Comparison of ENCODE assay signal across 8 cellular contexts in genomic region chr19:37655689-37656491, GRCh38. TPM values are rescaled to one million over a fixed set of nuclear protein-coding genes. Genes with fewer than 3 reads are reported as not detected.
DNase-seq lines count a peak whose midpoint lies in the region; ATAC-seq and TF ChIP-seq lines count a peak whose summit lies in the region.

No MANE protein-coding gene starts in this region.

- H3K9me3 ChIP-seq in mucosa of rectum (ENCODE audit: control insufficient read depth in 2 of 2, low read length in 2 of 2) = no peaks in the 10 kb centered on the region

- H3K36me3 ChIP-seq in mucosa of rectum (ENCODE audit: control insufficient read depth in 2 of 2, insufficient read depth in 2 of 2, low read length in 2 of 2) = no peaks in the 10 kb centered on the region

- peak; percentile 66 for ATAC-seq in HG03354 (IDR thresholded peaks at IDR 0.05; ENCODE audit: poor library complexity, severe bottlenecking, unreplicated experiment)

- H3K4me1 ChIP-seq in mucosa of rectum (ENCODE audit: control insufficient read depth in 2 of 2, insufficient read depth in 2 of 2, low read length in 2 of 2) = peaks cover 7 to 17% of the 10 kb centered on the region in 2 donors

- H3K27me3 ChIP-seq in mucosa of rectum (ENCODE audit: control insufficient read depth in 2 of 2, insufficient read depth in 2 of 2, low read length in 2 of 2) = no peaks in the 10 kb centered on the region

- TF ChIP-seq CTCF in epithelial cell of proximal tubule (conservative IDR thresholded peaks at IDR 0.05; ENCODE audit: low read depth, low read length) = no peak

- DNase-seq in AML-193 (lab: John Stamatoyannopoulos, UW) = peak; percentile 68 to 71
- DNase-seq in NCI-H82 (lab: John Stamatoyannopoulos, UW) = peak; percentile 94
- peak; percentile 79 for DNase-seq in activated T-cell treated with anti-CD3 and anti-CD28 coated beads for 4 hours
- no peak for DNase-seq in epithelial cell of proximal tubule (ENCODE audit: low read depth)
- DNase-seq in stimulated activated CD8-positive, alpha-beta memory T cell treated with anti-CD3 and anti-CD28 coated beads, Interleukin-4, amount 100 ng/mL, for 4 hours (ENCODE audit: low read depth in 2 of 2, low spot score in 1 of 2) = peak; percentile 64 to 65

- H3K9ac ChIP-seq in mucosa of rectum (ENCODE audit: low read depth in 1 of 2, low read length in 2 of 2) = peak overlapping the region; percentile 65 to 83

- peak; percentile 70 for TF ChIP-seq POLR2A in GM19099 (IDR thresholded peaks at IDR 0.05; ENCODE audit: extremely low read depth, insufficient read length, low read depth)

- peak overlapping the region; percentile 86 to 90 for H3K27ac ChIP-seq in mucosa of rectum (ENCODE audit: low read depth in 2 of 2, low read length in 2 of 2)

- H3K4me3 ChIP-seq in epithelial cell of proximal tubule (ENCODE audit: low read depth, low read length) (peak overlapping the region; percentile 72), mucosa of rectum (ENCODE audit: low read length in 2 of 2) (peak overlapping the region; percentile 66 to 82)

RNA-seq across cellular contexts. Expression of gene ZFP30, which starts 0.6 kb away (rescaled TPM):
- total RNA-seq in epithelial cell of proximal tubule = 4.6 and 9.5 TPM in 2 replicates
